8 cellular contexts compared by ENCODE assay signal in the genomic region with DNA sequence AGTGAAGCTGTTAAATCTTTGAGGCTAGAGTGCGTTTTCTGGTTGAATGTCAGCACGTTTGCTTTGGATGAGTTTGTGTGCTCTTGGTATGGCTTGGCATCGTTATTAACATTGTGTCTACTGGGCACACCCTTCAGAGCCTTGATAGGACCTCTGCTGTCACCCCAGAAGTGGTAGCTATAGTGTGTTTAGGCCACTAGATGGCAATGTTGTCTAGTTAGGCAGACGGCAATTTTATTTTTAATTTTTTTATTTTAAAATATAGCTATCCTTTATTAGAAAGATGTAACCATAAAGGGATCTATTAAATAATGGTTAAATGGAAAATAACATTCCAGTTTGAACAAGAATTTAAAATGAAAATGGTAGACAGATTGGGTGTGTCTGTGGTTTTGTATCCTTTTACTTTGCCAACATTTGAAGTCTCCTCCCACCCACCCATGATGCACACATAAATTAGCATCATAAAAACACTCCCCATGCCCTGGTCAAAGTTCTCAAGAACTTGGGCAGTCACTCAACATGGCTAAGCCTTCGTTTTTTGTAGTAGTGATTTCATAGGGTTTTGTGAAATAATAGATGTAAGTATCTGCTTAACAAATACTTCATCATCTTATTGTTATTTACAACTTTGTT.
DNase-seq lines count a peak whose midpoint lies in the region; ATAC-seq and TF ChIP-seq lines count a peak whose summit lies in the region.

No MANE protein-coding gene starts in this region.

- intact Hi-C loops in A673 (cut with micrococcal nuclease; ENCODE audit: unreplicated experiment): loop anchor here (2.0 to 5.0 kb wide), 3 partner anchors 193 to 518 kb away; no protein-coding TSS in a partner anchor
- intact Hi-C loops in colonic mucosa (cut with DNase I): loop anchor here (2.0 to 5.0 kb wide), 2 partner anchors 192 to 518 kb away; no protein-coding TSS in a partner anchor

- H3K27me3 Mint-ChIP-seq in neural crest cell (ENCODE audit: low read depth): no peaks in the 10 kb centered on the region
- H3K27me3 Mint-ChIP-seq in activated CD8-positive, alpha-beta memory T cell treated with anti-CD3 and anti-CD28 coated beads, Interleukin-2, amount 10 ng/mL, durations not matched to agents 7 days and 5 days: no peaks in the 10 kb centered on the region

- peak; percentile 77 for ATAC-seq in HG02588 (IDR thresholded peaks at IDR 0.05; ENCODE audit: unreplicated experiment)
- no peak for ATAC-seq in activated CD8-positive, alpha-beta memory T cell treated with anti-CD3 and anti-CD28 coated beads, Interleukin-2, amount 10 ng/mL, durations not matched to agents 7 days and 5 days

- POLR2A ChIA-PET in A673 (lab: Charles Lee; ENCODE audit: low non-redundant PET): no interaction called here

- no TSS peak for BruUV-seq in A673 (replicated peaks; lab: Mats Ljungman, UMichigan)

- H3K4me3 ChIP-seq in A673 (ENCODE audit: low read depth, low read length, poor library complexity, severe bottlenecking) (no peak overlapping the region), GM12864 (ENCODE audit: low read depth, low read length) (no peak overlapping the region), colonic mucosa (no peak overlapping the region)

- H3K9ac ChIP-seq in colonic mucosa (ENCODE audit: low read depth in 2 of 2, low read length in 2 of 2): no peak overlapping the region

- no peak overlapping the region for H3K4me3 Mint-ChIP-seq in neural crest cell
- no peak overlapping the region for H3K4me3 Mint-ChIP-seq in activated CD8-positive, alpha-beta memory T cell treated with anti-CD3 and anti-CD28 coated beads, Interleukin-2, amount 10 ng/mL, durations not matched to agents 7 days and 5 days

- no peaks in the 10 kb centered on the region for H3K27me3 ChIP-seq in A673 (replicated peaks; ENCODE audit: insufficient read depth, low read depth, low read length, poor library complexity)
- no peaks in the 10 kb centered on the region for H3K27me3 ChIP-seq in colonic mucosa

- CTCF ChIA-PET in A673 (lab: Charles Lee): interaction anchor here (1.0 to 1.7 kb wide), 2 partner anchors 516 to 517 kb away, joined by 3 to 8 read pairs; no protein-coding TSS in a partner anchor
- CTCF ChIA-PET in activated CD8-positive, alpha-beta memory T cell treated with anti-CD3 and anti-CD28 coated beads, Interleukin-2, amount 10 ng/mL, durations not matched to agents 7 days and 5 days (lab: Charles Lee): interaction anchor here (0.7 to 2.1 kb wide), 6 partner anchors 9 to 518 kb away, joined by 3 to 9 read pairs (median 3); no protein-coding TSS in a partner anchor

- TF ChIP-seq CTCF in A673 (conservative IDR thresholded peaks at IDR 0.05; ENCODE audit: low read depth, low read length) (peak; percentile 72), GM12864 (IDR thresholded peaks at IDR 0.05; ENCODE audit: low read depth, low read length, missing control alignments) (peak; percentile 64), colonic mucosa (IDR thresholded peaks at IDR 0.05) (peak; percentile 65), neural crest cell (conservative IDR thresholded peaks at IDR 0.05) (peak; percentile 85)

- H3K4me1 Mint-ChIP-seq in neural crest cell: no peaks in the 10 kb centered on the region
- H3K4me1 Mint-ChIP-seq in activated CD8-positive, alpha-beta memory T cell treated with anti-CD3 and anti-CD28 coated beads, Interleukin-2, amount 10 ng/mL, durations not matched to agents 7 days and 5 days: no peaks in the 10 kb centered on the region

- H3K27ac ChIP-seq in A673 (ENCODE audit: low read depth, low read length, poor library complexity, severe bottlenecking): no peak overlapping the region
- no peak overlapping the region for H3K27ac ChIP-seq in colonic mucosa

- peaks cover 15% of the 10 kb centered on the region for H3K36me3 Mint-ChIP-seq in neural crest cell (ENCODE audit: low read depth)
- H3K36me3 Mint-ChIP-seq in activated CD8-positive, alpha-beta memory T cell treated with anti-CD3 and anti-CD28 coated beads, Interleukin-2, amount 10 ng/mL, durations not matched to agents 7 days and 5 days: no peaks in the 10 kb centered on the region

- no peaks in the 10 kb centered on the region for H3K36me3 ChIP-seq in A673 (ENCODE audit: insufficient read depth, low read length, poor library complexity, severe bottlenecking)
- no peaks in the 10 kb centered on the region for H3K36me3 ChIP-seq in colonic mucosa

- H3K9me3 ChIP-seq in A673 (ENCODE audit: low read depth, low read length, poor library complexity, severe bottlenecking) (no peaks in the 10 kb centered on the region), colonic mucosa (no peaks in the 10 kb centered on the region)

- H3K9me3 Mint-ChIP-seq in neural crest cell: peaks cover 8% of the 10 kb centered on the region
- no peaks in the 10 kb centered on the region for H3K9me3 Mint-ChIP-seq in activated CD8-positive, alpha-beta memory T cell treated with anti-CD3 and anti-CD28 coated beads, Interleukin-2, amount 10 ng/mL, durations not matched to agents 7 days and 5 days (ENCODE audit: low read depth)

- H3K4me1 ChIP-seq in A673 (ENCODE audit: insufficient read depth, low read length, poor library complexity, severe bottlenecking) (no peaks in the 10 kb centered on the region), colonic mucosa (no peaks in the 10 kb centered on the region)

- H3K27ac Mint-ChIP-seq in neural crest cell (ENCODE audit: unreplicated experiment): peak overlapping the region; percentile 32
- H3K27ac Mint-ChIP-seq in activated CD8-positive, alpha-beta memory T cell treated with anti-CD3 and anti-CD28 coated beads, Interleukin-2, amount 10 ng/mL, durations not matched to agents 7 days and 5 days: no peak overlapping the region

- peak; percentile 17 for DNase-seq in A673 (ENCODE audit: low spot score)
- DNase-seq in GM12864 (ENCODE audit: low read depth): no peak
- DNase-seq in NCI-H2029 (lab: John Stamatoyannopoulos, UW): peak; percentile 11
- DNase-seq in colonic mucosa: peak; percentile 18
- DNase-seq in neural crest cell (ENCODE audit: low read depth, low spot score): no peak
- no peak for DNase-seq in activated CD8-positive, alpha-beta memory T cell treated with anti-CD3 and anti-CD28 coated beads, Interleukin-2, amount 10 ng/mL, durations not matched to agents 7 days and 5 days
- no peak for DNase-seq in anterior cingulate cortex (lab: John Stamatoyannopoulos, UW)

Comparison
In these comparisons a context has a peak if more than half of its experiments do, and no peak if none do; other contexts are left out.
1. DNase-seq: peak in A673 (single experiment), NCI-H2029 (single experiment) and colonic mucosa (single experiment); none in GM12864 (single experiment), neural crest cell (single experiment), activated CD8-positive, alpha-beta memory T cell treated with anti-CD3 and anti-CD28 coated beads, Interleukin-2, amount 10 ng/mL, durations not matched to agents 7 days and 5 days (single experiment) and anterior cingulate cortex (0 of 58).
2. Peak in every context shown above with its lines, with median percentiles within 50 percentile points of each other: CTCF ChIP-seq.